Comparison of ENCODE assay signal across 10 cellular contexts in the genomic region with DNA sequence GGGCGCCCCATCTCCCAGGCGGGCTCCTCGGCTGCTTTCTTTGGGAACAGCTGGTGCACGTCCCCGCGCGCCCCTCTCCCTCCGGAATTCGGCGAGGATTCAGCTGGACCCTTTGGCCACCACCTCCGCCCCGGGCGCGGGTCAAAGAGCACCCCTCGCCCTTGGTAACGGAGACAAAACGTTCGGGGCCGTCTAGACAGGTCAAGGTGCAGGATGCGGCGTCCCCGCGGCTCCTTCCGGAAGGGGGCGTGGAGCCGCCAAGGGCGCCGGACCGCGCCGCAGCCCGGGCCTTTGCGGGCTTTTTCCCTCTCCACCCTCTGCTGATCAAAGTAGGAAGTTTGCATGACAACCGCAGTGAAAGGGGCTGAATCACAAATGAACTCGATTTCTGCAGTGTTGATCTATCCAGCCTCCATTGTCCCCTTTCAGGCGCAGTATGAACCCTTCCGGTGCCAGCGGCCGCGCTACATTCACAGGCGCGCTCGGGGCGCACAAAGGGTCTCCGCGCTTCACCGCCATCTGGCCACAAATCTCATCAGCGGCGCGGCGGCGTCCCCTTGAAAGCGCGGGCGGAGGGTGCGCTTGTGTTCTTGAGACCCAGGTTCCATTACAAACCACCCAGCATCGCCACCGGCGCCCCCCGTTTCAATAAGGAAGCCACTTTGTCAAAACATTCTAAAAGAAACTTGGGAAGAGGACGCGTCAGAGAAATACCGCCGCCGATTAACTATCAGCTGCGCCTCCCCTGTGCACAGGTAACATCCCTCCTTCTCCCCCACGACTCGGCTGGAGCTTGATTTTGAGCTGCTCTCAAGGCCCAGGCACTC. TPM values are rescaled to one million over a fixed set of nuclear protein-coding genes. Genes with fewer than 3 reads are reported as not detected.
DNase-seq lines count a peak whose midpoint lies in the region; ATAC-seq and TF ChIP-seq lines count a peak whose summit lies in the region.
"Had no signal": no experiment of that assay in that cellular context is flagged by ENCODE, and none has a peak within 500 bp of the region (broad histone marks: within the 10 kb centered on the region; RNA-seq: fewer than 3 reads in every experiment).

No MANE protein-coding gene starts in this region.

- H3K36me3 ChIP-seq in A673 (ENCODE audit: insufficient read depth, low read length, poor library complexity, severe bottlenecking) (no peaks in the 10 kb centered on the region), lower lobe of right lung (no peaks in the 10 kb centered on the region), osteoblast (ENCODE audit: insufficient read depth, low read length) (no peaks in the 10 kb centered on the region)

- H3K79me2 ChIP-seq in osteoblast (ENCODE audit: insufficient read depth, low read length): no peaks in the 10 kb centered on the region

- peak overlapping the region; percentile 47 for H3K4me3 Mint-ChIP-seq in activated T-helper 2 cell treated with anti-CD3 and anti-CD28 coated beads, Interferon-gamma antibody, Interleukin-2, Interleukin-4, amounts not matched to agents 10 μg/mL and 5 μg/mL and 100 μg/mL, durations not matched to agents 14 hours and 24 hours and 36 hours (ENCODE audit: low read depth)
- no peak overlapping the region for H3K4me3 Mint-ChIP-seq in MCF 10A (ENCODE audit: unreplicated experiment)

- H3K27me3 Mint-ChIP-seq in activated T-helper 2 cell treated with anti-CD3 and anti-CD28 coated beads, Interferon-gamma antibody, Interleukin-2, Interleukin-4, amounts not matched to agents 10 μg/mL and 5 μg/mL and 100 μg/mL, durations not matched to agents 14 hours and 24 hours and 36 hours (ENCODE audit: low read depth): peaks cover 80% of the 10 kb centered on the region
- H3K27me3 Mint-ChIP-seq in MCF 10A (ENCODE audit: insufficient read depth, unreplicated experiment): peaks cover 100% of the 10 kb centered on the region

- peak overlapping the region; percentile 37 for H3K4me3 ChIP-seq in A673 (ENCODE audit: low read depth, low read length, poor library complexity, severe bottlenecking)
- H3K4me3 ChIP-seq in lower lobe of right lung: peak overlapping the region; percentile 9
- no peak overlapping the region for H3K4me3 ChIP-seq in osteoblast (ENCODE audit: insufficient read depth, low read length)

- BruUV-seq in A673 (replicated peaks; lab: Mats Ljungman, UMichigan) (no TSS peak), MCF 10A (replicated peaks; lab: Mats Ljungman, UMichigan) (no TSS peak)

- H3K9me3 ChIP-seq in A673 (ENCODE audit: low read depth, low read length, poor library complexity, severe bottlenecking) (no peaks in the 10 kb centered on the region), lower lobe of right lung (no peaks in the 10 kb centered on the region), osteoblast (ENCODE audit: low read depth, low read length) (no peaks in the 10 kb centered on the region)

- CTCF ChIA-PET in A673 (lab: Charles Lee) (no interaction called here), MCF 10A (lab: Yijun Ruan, JAX) (interaction anchor here (0.6 to 0.7 kb wide), 2 partner anchors 89 kb away, joined by 3 to 5 read pairs; no protein-coding TSS in a partner anchor)

- ATAC-seq in lower lobe of right lung: no peak
- no peak for ATAC-seq in sciatic nerve
- no peak for ATAC-seq in GM21423 (IDR thresholded peaks at IDR 0.05; ENCODE audit: unreplicated experiment)

- H3K4me2 ChIP-seq in osteoblast (ENCODE audit: insufficient read depth, low read length): no peak overlapping the region

- DNase-seq in A673 (ENCODE audit: low spot score) (peak; percentile 18), lower lobe of right lung (no peak), sciatic nerve (ENCODE audit: low spot score) (no peak), MCF 10A (ENCODE audit: unreplicated experiment) (no peak), osteoblast (ENCODE audit: insufficient read length, low spot score, missing footprints) (no peak)
- no peak for DNase-seq in activated T-helper 2 cell treated with anti-CD3 and anti-CD28 coated beads, Interferon-gamma antibody, Interleukin-2, Interleukin-4, amounts not matched to agents 10 μg/mL and 5 μg/mL and 100 μg/mL, durations not matched to agents 14 hours and 24 hours and 36 hours (ENCODE audit: low spot score)
- DNase-seq: NCI-H2029 had no signal

- peaks cover 16% of the 10 kb centered on the region for H3K4me1 Mint-ChIP-seq in activated T-helper 2 cell treated with anti-CD3 and anti-CD28 coated beads, Interferon-gamma antibody, Interleukin-2, Interleukin-4, amounts not matched to agents 10 μg/mL and 5 μg/mL and 100 μg/mL, durations not matched to agents 14 hours and 24 hours and 36 hours (ENCODE audit: low read depth)
- H3K4me1 Mint-ChIP-seq in MCF 10A (ENCODE audit: insufficient read depth, unreplicated experiment): peaks cover 6% of the 10 kb centered on the region

- POLR2A ChIA-PET in A673 (lab: Charles Lee; ENCODE audit: low non-redundant PET): no interaction called here
- POLR2A ChIA-PET in MCF 10A (lab: Yijun Ruan, JAX): no interaction called here

- no peaks in the 10 kb centered on the region for H3K9me3 Mint-ChIP-seq in activated T-helper 2 cell treated with anti-CD3 and anti-CD28 coated beads, Interferon-gamma antibody, Interleukin-2, Interleukin-4, amounts not matched to agents 10 μg/mL and 5 μg/mL and 100 μg/mL, durations not matched to agents 14 hours and 24 hours and 36 hours
- H3K9me3 Mint-ChIP-seq in MCF 10A (ENCODE audit: unreplicated experiment): no peaks in the 10 kb centered on the region

- TF ChIP-seq CTCF in A673 (conservative IDR thresholded peaks at IDR 0.05; ENCODE audit: low read depth, low read length): 0 out of 2 replicates have a peak, but pooled peaks have one; percentile 15
- 0 out of 2 replicates have a peak, but pooled peaks have one; percentile 8 for TF ChIP-seq CTCF in GM12874 (IDR thresholded peaks at IDR 0.05; ENCODE audit: insufficient read depth, low read depth, low read length)
- TF ChIP-seq CTCF in lower lobe of right lung (IDR thresholded peaks at IDR 0.05): no peak
- TF ChIP-seq CTCF in MCF 10A (IDR thresholded peaks at IDR 0.05; ENCODE audit: unreplicated experiment): no peak
- no peak for TF ChIP-seq CTCF in osteoblast (IDR thresholded peaks at IDR 0.05; ENCODE audit: extremely low read depth, low read depth, low read length)

- no peaks in the 10 kb centered on the region for H3K36me3 Mint-ChIP-seq in activated T-helper 2 cell treated with anti-CD3 and anti-CD28 coated beads, Interferon-gamma antibody, Interleukin-2, Interleukin-4, amounts not matched to agents 10 μg/mL and 5 μg/mL and 100 μg/mL, durations not matched to agents 14 hours and 24 hours and 36 hours (ENCODE audit: low read depth)
- no peaks in the 10 kb centered on the region for H3K36me3 Mint-ChIP-seq in MCF 10A (ENCODE audit: insufficient read depth, unreplicated experiment)

- no peaks in the 10 kb centered on the region for H4K20me1 ChIP-seq in osteoblast (ENCODE audit: insufficient read depth, low read length)

- H3K27me3 ChIP-seq in A673 (replicated peaks; ENCODE audit: insufficient read depth, low read depth, low read length, poor library complexity): peaks cover 96% of the 10 kb centered on the region
- peaks cover 95% of the 10 kb centered on the region for H3K27me3 ChIP-seq in lower lobe of right lung (ENCODE audit: low read depth)
- peaks cover 67% of the 10 kb centered on the region for H3K27me3 ChIP-seq in osteoblast (ENCODE audit: insufficient read depth, low read length)

- H3K27ac ChIP-seq in A673 (ENCODE audit: low read depth, low read length, poor library complexity, severe bottlenecking) (no peak overlapping the region), lower lobe of right lung (no peak overlapping the region), osteoblast (ENCODE audit: low read depth, low read length) (no peak overlapping the region)

- H3K27ac Mint-ChIP-seq in activated T-helper 2 cell treated with anti-CD3 and anti-CD28 coated beads, Interferon-gamma antibody, Interleukin-2, Interleukin-4, amounts not matched to agents 10 μg/mL and 5 μg/mL and 100 μg/mL, durations not matched to agents 14 hours and 24 hours and 36 hours: no peak overlapping the region
- no peak overlapping the region for H3K27ac Mint-ChIP-seq in MCF 10A (ENCODE audit: low read depth, unreplicated experiment)

- H3K4me1 ChIP-seq in A673 (ENCODE audit: insufficient read depth, low read length, poor library complexity, severe bottlenecking) (no peaks in the 10 kb centered on the region), lower lobe of right lung (peaks cover 8% of the 10 kb centered on the region), osteoblast (ENCODE audit: insufficient read depth, low read length) (no peaks in the 10 kb centered on the region)

- intact Hi-C loops in A673 (cut with micrococcal nuclease; ENCODE audit: unreplicated experiment): no loop called here
- intact Hi-C loops in activated T-helper 2 cell treated with anti-CD3 and anti-CD28 coated beads, Interferon-gamma antibody, Interleukin-2, Interleukin-4, amounts not matched to agents 10 μg/mL and 5 μg/mL and 100 μg/mL, durations not matched to agents 14 hours and 24 hours and 36 hours (cut with micrococcal nuclease): loop anchor here (2.0 kb wide), 4 partner anchors 55 to 1495 kb away; no protein-coding TSS in a partner anchor
- intact Hi-C loops in lower lobe of right lung (cut with DNase I): no loop called here
- intact Hi-C loops in sciatic nerve (cut with DNase I): loop anchor here (10.0 kb wide), 1 partner anchor 55 kb away; a partner anchor contains a TSS
- intact Hi-C loops in MCF 10A (cut with micrococcal nuclease): loop anchor here (10.0 kb wide), 1 partner anchor 125 kb away; no protein-coding TSS in a partner anchor

- H2AFZ ChIP-seq in osteoblast (ENCODE audit: low read length): no peak overlapping the region

RNA-seq across cellular contexts. Expression of a gene that starts 36.4 kb away (rescaled TPM):
- not detected in 2 replicates for total RNA-seq in A673 (2021)
- not detected in 2 replicates for total RNA-seq in activated T-helper 2 cell treated with anti-CD3 and anti-CD28 coated beads, Interferon-gamma antibody, Interleukin-2, Interleukin-4, amounts not matched to agents 10 μg/mL and 5 μg/mL and 100 μg/mL, durations not matched to agents 14 hours and 24 hours and 36 hours
- not detected for total RNA-seq in lower lobe of right lung
- not detected for total RNA-seq in sciatic nerve
- total RNA-seq in MCF 10A (2022): not detected in 2 replicates
- total RNA-seq in osteoblast: not detected in 2 replicates
- total RNA-seq: fibroblast of lung had no signal

RNA-seq across cellular contexts. Expression of a gene that starts 52.0 kb away (rescaled TPM):
- total RNA-seq in A673 (2021) (not detected in 2 replicates), lower lobe of right lung (not detected), sciatic nerve (not detected), MCF 10A (2022) (not detected in 2 replicates), osteoblast (under 0.01 TPM in 1 of 2 replicates, not detected in the other)
- total RNA-seq in activated T-helper 2 cell treated with anti-CD3 and anti-CD28 coated beads, Interferon-gamma antibody, Interleukin-2, Interleukin-4, amounts not matched to agents 10 μg/mL and 5 μg/mL and 100 μg/mL, durations not matched to agents 14 hours and 24 hours and 36 hours: not detected in 2 replicates
- total RNA-seq: fibroblast of lung had no signal

Comparison
In these comparisons a context has a peak if more than half of its experiments do, and no peak if none do; other contexts are left out.
1. CTCF ChIP-seq: peak in A673 (single experiment) and GM12874 (single experiment); none in lower lobe of right lung (single experiment), MCF 10A (single experiment) and osteoblast (single experiment).
2. intact Hi-C loops: an anchor here in activated T-helper 2 cell treated with anti-CD3 and anti-CD28 coated beads, Interferon-gamma antibody, Interleukin-2, Interleukin-4, amounts not matched to agents 10 μg/mL and 5 μg/mL and 100 μg/mL, durations not matched to agents 14 hours and 24 hours and 36 hours (2.0 kb wide), sciatic nerve (10.0 kb wide) and MCF 10A (10.0 kb wide); none called in A673 and lower lobe of right lung.